In the genomic region with DNA sequence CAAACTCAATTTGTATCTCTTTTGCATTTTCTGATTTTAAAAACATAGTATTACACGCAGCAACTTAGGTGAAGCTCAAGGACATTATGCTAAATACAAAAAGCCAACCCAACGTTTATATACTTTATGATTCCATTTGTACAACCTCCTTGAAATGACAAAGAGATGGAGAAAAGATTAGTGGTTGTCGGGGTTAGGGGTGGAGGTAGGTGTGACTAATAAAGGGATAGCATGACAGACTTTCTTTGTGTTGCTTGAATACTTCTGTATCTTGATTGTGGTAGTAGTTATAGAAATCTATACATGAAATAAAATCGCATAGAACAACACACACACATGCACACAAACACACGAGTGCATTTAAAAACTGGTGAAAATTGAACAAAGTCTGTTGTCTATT, we compare ENCODE assay signal across 25 cellular contexts.
"Had no signal": no experiment of that assay in that cellular context is flagged by ENCODE, and none has a peak within 500 bp of the region (broad histone marks: within the 10 kb centered on the region; RNA-seq: fewer than 3 reads in every experiment).

No MANE protein-coding gene starts in this region.

- H3K27me3 ChIP-seq: neutrophil, pancreas, right lobe of liver, sigmoid colon, stomach, thyroid gland, tibial nerve, upper lobe of left lung, vagina had no signal

- FAIRE-seq: pancreas, small intestine, urothelium cell line had no signal

- H3K4me3 ChIP-seq: pancreas, psoas muscle, right lobe of liver, sigmoid colon, stomach, thoracic aorta, thyroid gland, tibial nerve, upper lobe of left lung, vagina had no signal

- DNase-seq: nephron progenitor cell; nucleus accumbens; pancreas; psoas muscle; right cardiac atrium; right lobe of liver; sigmoid colon; small intestine; stimulated activated CD4-positive, alpha-beta T cell treated with anti-CD3 and anti-CD28 coated beads, Interleukin-15, amount 100 ng/mL, for 24 hours; stimulated activated CD4-positive, alpha-beta T cell treated with anti-CD3 and anti-CD28 coated beads, Interleukin-2, amount 100 ng/mL, for 24 hours; stimulated activated CD4-positive, alpha-beta T cell treated with anti-CD3 and anti-CD28 coated beads, Interleukin-2, amount 100 ng/mL, for 48 hours; stimulated activated CD4-positive, alpha-beta T cell treated with anti-CD3 and anti-CD28 coated beads, Interleukin-4, amount 100 ng/mL, for 24 hours; stimulated activated naive B cell treated with anti-CD40 and anti-IgM and Interleukin-4, amounts not matched to agents 10 μg/mL and 1 μg/mL and 100 μg/mL, for 72 hours; stimulated activated naive CD4-positive, alpha-beta T cell treated with Interleukin-2 at 50 U/mL for 16 hours; stomach; thyroid gland; trophoblast cell; upper lobe of left lung had no signal

- H3K9me3 ChIP-seq: neutrophil, pancreas, right lobe of liver, sigmoid colon, thoracic aorta, thyroid gland, vagina had no signal

- ATAC-seq: natural killer cell treated with Interleukin-12 subunit alpha and Interleukin-12 subunit beta and Interleukin-15 and Interleukin-18, amount 100 ng/mL, for 72 hours; pancreas; psoas muscle; right cardiac atrium; right lobe of liver; stimulated activated effector memory CD8-positive, alpha-beta T cell treated with anti-CD3 and anti-CD28 coated beads, Interleukin-12 subunit alpha, Interleukin-12 subunit beta, amount 100 ng/mL, for 72 hours; stimulated activated naive B cell treated with anti-CD40 and anti-IgM and Interleukin-4, amounts not matched to agents 10 μg/mL and 1 μg/mL and 100 μg/mL, for 72 hours had no signal

- H3K27ac ChIP-seq: neutrophil, pancreas, psoas muscle, right lobe of liver, sigmoid colon, stomach, thoracic aorta, thyroid gland, tibial nerve, upper lobe of left lung, vagina had no signal

- H3K4me1 ChIP-seq: pancreas, psoas muscle, right lobe of liver, sigmoid colon, stomach, thyroid gland, tibial nerve, upper lobe of left lung, vagina had no signal

- H3K36me3 ChIP-seq: neutrophil, pancreas, right lobe of liver, sigmoid colon, stomach, thoracic aorta, thyroid gland, tibial nerve, upper lobe of left lung, vagina had no signal
